Comparison of ENCODE assay signal across 10 cellular contexts in genomic region chrX:1480082-1480785, GRCh38. TPM values are rescaled to one million over a fixed set of nuclear protein-coding genes. Genes with fewer than 3 reads are reported as not detected.
DNase-seq lines count a peak whose midpoint lies in the region; ATAC-seq, FAIRE-seq and TF ChIP-seq lines count a peak whose summit lies in the region.
"Had no signal": no experiment of that assay in that cellular context is flagged by ENCODE, and none has a peak within 500 bp of the region (broad histone marks: within the 10 kb centered on the region; RNA-seq: fewer than 3 reads in every experiment).

No MANE protein-coding gene starts in this region.

- CTCF ChIA-PET in H1 (lab: Charles Lee; ENCODE audit: partially characterized antibody): no interaction called here

- no peak for TF ChIP-seq CTCF in H1 (IDR thresholded peaks at IDR 0.05; ENCODE audit: control extremely low read depth in 1 of 3, insufficient read depth in 1 of 3, low read depth in 1 of 3, low read length in 3 of 3)

- no peaks in the 10 kb centered on the region for H4K20me1 ChIP-seq in H1 (replicated peaks in 1 of 2; ENCODE audit: control insufficient read depth in 1 of 2, insufficient read depth in 2 of 2, low read length in 2 of 2)

- H3K79me1 ChIP-seq in H1 (ENCODE audit: low read depth, low read length) (no peaks in the 10 kb centered on the region), neuronal stem cell (ENCODE audit: low read depth, low read length) (no peaks in the 10 kb centered on the region)

- H4K8ac ChIP-seq in H1 (ENCODE audit: extremely low read depth, insufficient read depth, low read length): no peak overlapping the region
- H4K8ac ChIP-seq in neuronal stem cell (ENCODE audit: low read depth, low read length): no peak overlapping the region

- H3K79me2 ChIP-seq in H1 (ENCODE audit: control insufficient read depth in 1 of 2, insufficient read depth in 2 of 2, low read length in 2 of 2): no peaks in the 10 kb centered on the region

- H3K9ac ChIP-seq in H1 (replicated peaks in 1 of 4; ENCODE audit: extremely low read depth in 1 of 4, low read depth in 3 of 4, low read length in 3 of 4) (no peak overlapping the region), neuronal stem cell (ENCODE audit: low read depth, low read length, poor library complexity) (no peak overlapping the region)

- no peak overlapping the region for H3K4me3 ChIP-seq in H1 (ENCODE audit: extremely low read depth in 1 of 4, insufficient read depth in 2 of 4, low read depth in 3 of 4, low read length in 4 of 4)
- no peak overlapping the region for H3K4me3 ChIP-seq in neuronal stem cell (ENCODE audit: low read length in 2 of 2)
- H3K4me3 ChIP-seq in H7 (ENCODE audit: insufficient read depth, low read depth, low read length): no peak overlapping the region

- H3K27me3 Mint-ChIP-seq in stimulated activated naive CD8-positive, alpha-beta T cell treated with anti-CD3 and anti-CD28 coated beads, Interleukin-15, Interleukin-2, amounts not matched to agents 100 ng/mL and 50 ng/mL, for 24 hours: no peaks in the 10 kb centered on the region

- H2AFZ ChIP-seq in H1 (ENCODE audit: low read length) (no peak overlapping the region), neuronal stem cell (ENCODE audit: low read length) (no peak overlapping the region)

- FAIRE-seq in H1 (lab: Jason Lieb, UNC): no peak
- FAIRE-seq: small intestine had no signal

- no peak for TF ChIP-seq POLR2A in H1 (IDR thresholded peaks at IDR 0.05; ENCODE audit: control extremely low read depth in 1 of 2, low read depth in 2 of 2, low read length in 2 of 2)

- H2BK5ac ChIP-seq in H1 (ENCODE audit: low read depth, low read length) (no peak overlapping the region), neuronal stem cell (ENCODE audit: low read length) (no peak overlapping the region)

- H3K27me3 ChIP-seq in H1 (replicated peaks in 1 of 4; ENCODE audit: control insufficient read depth in 3 of 4, extremely low read depth in 1 of 4, insufficient read depth in 3 of 4, low read length in 3 of 4) (no peaks in the 10 kb centered on the region), neuronal stem cell (ENCODE audit: control insufficient read depth in 3 of 3, insufficient read depth in 3 of 3, low read depth in 1 of 3, low read length in 3 of 3) (no peaks in the 10 kb centered on the region), H7 (ENCODE audit: control insufficient read depth, insufficient read depth, low read length) (no peaks in the 10 kb centered on the region; the same call in 1 of the 2 replicates)

- peaks cover 4 to 11% (median 5%) of the 10 kb centered on the region in 4 experiments; a peak in 5 of 7 replicates for H3K4me1 ChIP-seq in H1 (replicated peaks in 1 of 4; ENCODE audit: control insufficient read depth in 3 of 4, insufficient read depth in 4 of 4, low read length in 3 of 4)
- no peaks in the 10 kb centered on the region for H3K4me1 ChIP-seq in neuronal stem cell (ENCODE audit: control insufficient read depth in 2 of 2, insufficient read depth in 1 of 2, low read depth in 1 of 2, low read length in 2 of 2)

- TF ChIP-seq RAD21 in H1 (IDR thresholded peaks at IDR 0.05 in 1 of 2, conservative IDR thresholded peaks at IDR 0.05 in 1 of 2; ENCODE audit: low read depth in 2 of 2, low read length in 2 of 2): no peak

- H2BK120ac ChIP-seq in H1 (replicated peaks; ENCODE audit: low read depth, low read length): no peak overlapping the region
- H2BK120ac ChIP-seq in neuronal stem cell (ENCODE audit: low read depth, low read length): no peak overlapping the region

- H3K4me2 ChIP-seq in H1 (ENCODE audit: insufficient read depth in 1 of 2, low read depth in 2 of 2, low read length in 2 of 2) (no peak overlapping the region), neuronal stem cell (ENCODE audit: insufficient read depth, low read length, poor library complexity, severe bottlenecking) (no peak overlapping the region)

- H3K9me3 ChIP-seq in H1 (ENCODE audit: insufficient read depth in 2 of 2, low read depth in 1 of 2, low read length in 1 of 2) (peaks cover 0 to 7% of the 10 kb centered on the region in 2 experiments; a peak in 1 of 4 replicates), neuronal stem cell (replicated peaks in 1 of 2; ENCODE audit: control insufficient read depth in 2 of 2, insufficient read depth in 1 of 2, low read depth in 1 of 2, low read length in 2 of 2) (peaks cover 0 to 3% of the 10 kb centered on the region in 2 donors)

- H3K18ac ChIP-seq in H1 (ENCODE audit: extremely low read depth, low read length) (no peak overlapping the region), neuronal stem cell (ENCODE audit: low read length) (no peak overlapping the region)

- H3K27ac Mint-ChIP-seq in stimulated activated naive CD8-positive, alpha-beta T cell treated with anti-CD3 and anti-CD28 coated beads, Interleukin-15, Interleukin-2, amounts not matched to agents 100 ng/mL and 50 ng/mL, for 24 hours: peak overlapping the region; percentile 96

- H3K36me3 ChIP-seq in H1 (ENCODE audit: control insufficient read depth in 2 of 4, insufficient read depth in 4 of 4, low read length in 3 of 4): no peaks in the 10 kb centered on the region
- no peaks in the 10 kb centered on the region for H3K36me3 ChIP-seq in neuronal stem cell (replicated peaks in 1 of 2; ENCODE audit: control insufficient read depth in 2 of 2, insufficient read depth in 2 of 2, low read length in 2 of 2)
- H3K36me3 ChIP-seq in H7 (replicated peaks; ENCODE audit: control insufficient read depth, insufficient read depth, low read length): no peaks in the 10 kb centered on the region

- no peak overlapping the region for H3K14ac ChIP-seq in H1 (ENCODE audit: insufficient read length)
- H3K14ac ChIP-seq in neuronal stem cell (ENCODE audit: low read length): no peak overlapping the region

- no peak overlapping the region for H3K56ac ChIP-seq in H1 (replicated peaks; ENCODE audit: insufficient read length, low read depth, low read length)

- H2BK15ac ChIP-seq in H1 (ENCODE audit: low read length) (no peak overlapping the region), neuronal stem cell (ENCODE audit: low read length) (no peak overlapping the region)

- DNase-seq in stimulated activated naive CD8-positive, alpha-beta T cell treated with anti-CD3 and anti-CD28 coated beads, Interleukin-15, Interleukin-2, amounts not matched to agents 100 U/mL and 50 U/mL, for 24 hours: no peak
- peak; percentile 31 for DNase-seq in activated CD4-positive, CD25-positive, alpha-beta regulatory T cell treated with anti-CD3 and anti-CD28 coated beads, Interleukin-2, amount 50 U/mL, for 72 hours
- DNase-seq in H1 (ENCODE audit: low read depth in 1 of 2, low spot score in 2 of 2): peak in 1 of 2 experiments; percentile 17
- no peak for DNase-seq in amygdala (lab: John Stamatoyannopoulos, UW)
- no peak for DNase-seq in neuronal stem cell (ENCODE audit: low spot score)
- no peak for DNase-seq in H7
- no peak for DNase-seq in NCI-H345 (lab: John Stamatoyannopoulos, UW)
- DNase-seq: NCI-H510A treated with DMSO at 0.1 percent for 48 hours, small intestine had no signal

- H3K23ac ChIP-seq in H1 (ENCODE audit: insufficient read length) (no peak overlapping the region), neuronal stem cell (ENCODE audit: low read depth, low read length, poor library complexity) (no peak overlapping the region)

- 0 out of 2 replicates have a peak overlapping the region, but pooled peaks have one; percentile 3 for H2AK5ac ChIP-seq in H1 (ENCODE audit: low read depth, low read length)
- H2AK5ac ChIP-seq in neuronal stem cell (ENCODE audit: low read depth, low read length): no peak overlapping the region

- WGBS in H1 (ENCODE audit: extremely low coverage in 1 of 2, insufficient coverage in 1 of 2, insufficient read length in 1 of 2, insufficient replicate concordance in 2 of 2, low coverage in 1 of 2, low lambda C conversion rate in 2 of 2, missing lambda C conversion rate in 1 of 2), 2 experiments: 92% methylated on average over 8 of the region's 8 CpGs; no CpG with 5 or more reads in 1 of the 2 experiments
- no CpG with 5 or more reads among the region's 8 CpGs for whole genome bisulfite sequencing in neuronal stem cell (ENCODE audit: extremely low coverage in 2 of 2, insufficient read length in 2 of 2, insufficient replicate concordance in 1 of 2), 2 donors

- H3K4me1 Mint-ChIP-seq in stimulated activated naive CD8-positive, alpha-beta T cell treated with anti-CD3 and anti-CD28 coated beads, Interleukin-15, Interleukin-2, amounts not matched to agents 100 ng/mL and 50 ng/mL, for 24 hours (ENCODE audit: low read depth): peaks cover 79% of the 10 kb centered on the region

- peaks cover 30% of the 10 kb centered on the region for H3K36me3 Mint-ChIP-seq in stimulated activated naive CD8-positive, alpha-beta T cell treated with anti-CD3 and anti-CD28 coated beads, Interleukin-15, Interleukin-2, amounts not matched to agents 100 ng/mL and 50 ng/mL, for 24 hours (ENCODE audit: low read depth)

- H2BK12ac ChIP-seq in H1 (ENCODE audit: low read depth, low read length) (0 out of 2 replicates have a peak overlapping the region, but pooled peaks have one; percentile 68), neuronal stem cell (ENCODE audit: low read length) (no peak overlapping the region)

- H3K23me2 ChIP-seq in H1 (ENCODE audit: low read depth, low read length): no peaks in the 10 kb centered on the region

- H3K4me3 Mint-ChIP-seq in stimulated activated naive CD8-positive, alpha-beta T cell treated with anti-CD3 and anti-CD28 coated beads, Interleukin-15, Interleukin-2, amounts not matched to agents 100 ng/mL and 50 ng/mL, for 24 hours: peak overlapping the region; percentile 59

- H3K4ac ChIP-seq in H1 (replicated peaks; ENCODE audit: insufficient read length, low read depth, low read length) (no peak overlapping the region), neuronal stem cell (ENCODE audit: low read length) (no peak overlapping the region)

- H2BK20ac ChIP-seq in H1 (ENCODE audit: low read length): no peak overlapping the region; the same call in 1 of the 2 replicates

- POLR2A ChIA-PET in H1 (lab: Charles Lee; ENCODE audit: partially characterized antibody): no interaction called here

- H3K27ac ChIP-seq in H1 (ENCODE audit: low read depth, low read length) (no peak overlapping the region), neuronal stem cell (replicated peaks; ENCODE audit: low read length) (no peak overlapping the region)

- no peak for ATAC-seq in stimulated activated naive CD8-positive, alpha-beta T cell treated with anti-CD3 and anti-CD28 coated beads, Interleukin-15, Interleukin-2, amounts not matched to agents 100 U/mL and 50 U/mL, for 24 hours

- H4K91ac ChIP-seq in H1 (replicated peaks; ENCODE audit: insufficient read length, low read length) (no peak overlapping the region), neuronal stem cell (ENCODE audit: low read depth, low read length, poor library complexity) (no peak overlapping the region)

- H3K9me3 Mint-ChIP-seq in stimulated activated naive CD8-positive, alpha-beta T cell treated with anti-CD3 and anti-CD28 coated beads, Interleukin-15, Interleukin-2, amounts not matched to agents 100 ng/mL and 50 ng/mL, for 24 hours: peaks cover 7% of the 10 kb centered on the region

- no peak for TF ChIP-seq EP300 in H1 (IDR thresholded peaks at IDR 0.05; ENCODE audit: borderline replicate concordance in 1 of 2, low read depth in 2 of 2, low read length in 2 of 2)

- no peak overlapping the region for H4K5ac ChIP-seq in H1 (ENCODE audit: insufficient read length, low read depth, low read length)

RNA-seq across cellular contexts. Expression of gene ASMTL, which starts 27.5 kb away (rescaled TPM):
- total RNA-seq in H1 (2021; fragmentation: NEBNext Ultra II Directional; extraction: Animal tissue kit (Norgen Biotek cat#: 25700)): 75.4 and 81.4 TPM in 2 replicates
- polyA plus RNA-seq in H1 (2011; rRNA removed): 75.6 and 130 TPM in 2 replicates
- 92.6 TPM for polyA plus RNA-seq in H1 (2011; cell fraction: cytosol; rRNA removed)
- polyA plus RNA-seq in H1 (2011; cell fraction: nucleus; rRNA removed): 104 TPM
- polyA plus RNA-seq in H1 (2012, experiment 1 of 2): 51.7 to 90.7 TPM (median 78.8 TPM) in 4 replicates
- 57.9 TPM for polyA plus RNA-seq in H1 (2012, experiment 2 of 2)
- 41.0 TPM for polyA plus RNA-seq in H1 (2013, experiment 1 of 2)
- 39.2 TPM for polyA plus RNA-seq in H1 (2013, experiment 2 of 2)
- 47.0 and 49.0 TPM in 2 replicates for polyA minus RNA-seq in H1 (2011; rRNA and poly(A)+ RNA removed)
- polyA minus RNA-seq in H1 (2011; cell fraction: cytosol; rRNA and poly(A)+ RNA removed): 52.1 TPM
- 46.7 TPM for polyA minus RNA-seq in H1 (2011; cell fraction: nucleus; rRNA and poly(A)+ RNA removed)
- polyA plus RNA-seq in neuronal stem cell (2013, experiment 1 of 2): 52.5 TPM
- 51.6 TPM for polyA plus RNA-seq in neuronal stem cell (2013, experiment 2 of 2)
- total RNA-seq in H7 (2014; rRNA removed; shearing (Covaris generic)): 36.5 and 37.0 TPM in 2 replicates

RNA-seq across cellular contexts. Expression of gene P2RY8, which starts 56.8 kb away (rescaled TPM):
- total RNA-seq in H1 (2021; fragmentation: NEBNext Ultra II Directional; extraction: Animal tissue kit (Norgen Biotek cat#: 25700)): 0.09 and 0.11 TPM in 2 replicates
- 0.15 and 0.19 TPM in 2 replicates for polyA plus RNA-seq in H1 (2011; rRNA removed)
- polyA plus RNA-seq in H1 (2011; cell fraction: cytosol; rRNA removed): 0.16 TPM
- 0.47 TPM for polyA plus RNA-seq in H1 (2011; cell fraction: nucleus; rRNA removed)
- polyA plus RNA-seq in H1 (2012, experiment 1 of 2): 0.08 to 0.36 TPM (median 0.27 TPM) in 4 replicates
- polyA plus RNA-seq in H1 (2012, experiment 2 of 2): 0.10 TPM
- polyA plus RNA-seq in H1 (2013, experiment 1 of 2): 0.30 TPM
- 0.20 TPM for polyA plus RNA-seq in H1 (2013, experiment 2 of 2)
- 0.10 and 0.16 TPM in 2 replicates for polyA minus RNA-seq in H1 (2011; rRNA and poly(A)+ RNA removed)
- not detected for polyA minus RNA-seq in H1 (2011; cell fraction: cytosol; rRNA and poly(A)+ RNA removed)
- 0.20 TPM for polyA minus RNA-seq in H1 (2011; cell fraction: nucleus; rRNA and poly(A)+ RNA removed)
- polyA plus RNA-seq in neuronal stem cell (2013, experiment 1 of 2): 0.26 TPM
- polyA plus RNA-seq in neuronal stem cell (2013, experiment 2 of 2): 0.29 TPM
- 0.03 and 0.15 TPM in 2 replicates for total RNA-seq in H7 (2014; rRNA removed; shearing (Covaris generic))
